ENCODE assay signal across 8 cellular contexts in the genomic region with DNA sequence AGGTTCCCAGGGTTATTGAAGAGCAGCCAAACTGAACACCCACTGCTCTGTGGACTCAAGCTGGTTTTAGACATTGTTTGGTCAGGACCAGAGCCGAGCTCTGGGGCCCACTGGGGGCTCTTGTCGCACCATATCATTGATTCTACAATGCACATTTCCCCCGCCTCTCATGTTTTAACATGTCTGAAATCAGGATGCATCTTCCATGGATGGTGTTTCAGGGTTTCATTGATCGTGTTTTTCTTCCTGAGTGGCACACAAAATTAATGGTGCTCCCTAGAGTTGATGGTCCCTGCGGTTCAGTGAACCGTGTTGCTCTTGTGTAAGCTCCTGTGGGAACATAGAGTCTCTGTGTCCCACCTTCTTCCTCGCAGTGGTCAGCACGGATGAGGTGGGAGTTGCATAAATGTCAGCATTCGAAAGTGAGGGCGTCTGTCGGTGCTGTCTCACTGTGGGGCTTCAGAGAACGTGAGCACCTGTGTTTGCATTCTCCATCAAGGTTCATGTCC. TPM values are rescaled to one million over a fixed set of nuclear protein-coding genes. Genes with fewer than 3 reads are reported as not detected.
A peak's percentile ranks its signal among the peaks of the same experiment; 100 is the strongest.
DNase-seq lines count a peak whose midpoint lies in the region; ATAC-seq and TF ChIP-seq lines count a peak whose summit lies in the region.

No MANE protein-coding gene starts in this region.

- H2BK5ac ChIP-seq in mesendoderm (ENCODE audit: low read length): no peak overlapping the region

- DNase-seq in T-helper 1 cell (no peak), fibroblast of the aortic adventitia (ENCODE audit: low read depth) (no peak), mesendoderm (no peak), HAP-1 (ENCODE audit: low spot score in 2 of 2) (no peak)

- no peak overlapping the region for H3K9ac ChIP-seq in mesendoderm (ENCODE audit: low read length)

- no peak overlapping the region for H4K8ac ChIP-seq in mesendoderm (ENCODE audit: low read depth, low read length)

- no peak overlapping the region for H3K27ac ChIP-seq in mesendoderm (ENCODE audit: low read depth, low read length)

- H2BK15ac ChIP-seq in mesendoderm (replicated peaks; ENCODE audit: low read depth): no peak overlapping the region

- peaks cover 2% of the 10 kb centered on the region for H3K36me3 Mint-ChIP-seq in T-helper 1 cell treated with Interleukin-12 subunit alpha and Interleukin-12 subunit beta and Interleukin-4 antibody, amounts not matched to agents 30 μg/mL and 1 μg/mL, for 36 hours (ENCODE audit: low read depth)
- peaks cover 10% of the 10 kb centered on the region for H3K36me3 Mint-ChIP-seq in stimulated activated memory B cell treated with anti-CD40 and anti-IgM and Interleukin-4, amounts not matched to agents 10 μg/mL and 1 μg/mL and 100 μg/mL, for 72 hours

- in situ Hi-C loops in HAP-1 (cut with MboI; ENCODE audit: low sequenced_read_pairs): no loop called here

- H3K36me3 ChIP-seq in mesendoderm (ENCODE audit: control insufficient read depth, insufficient read depth, low read length) (no peaks in the 10 kb centered on the region), HAP-1 (replicated peaks) (no peaks in the 10 kb centered on the region)

- TF ChIP-seq CTCF in WI38 (IDR thresholded peaks at IDR 0.05; ENCODE audit: low read depth, low read length): no peak
- no peak for TF ChIP-seq CTCF in fibroblast of the aortic adventitia (IDR thresholded peaks at IDR 0.05; ENCODE audit: insufficient read depth, low read length)

- peaks cover 4% of the 10 kb centered on the region for H3K79me2 ChIP-seq in mesendoderm (ENCODE audit: control insufficient read depth, insufficient read depth, low read length)

- no peak overlapping the region for H3K4ac ChIP-seq in mesendoderm (ENCODE audit: low read depth, low read length)

- H3K23ac ChIP-seq in mesendoderm (ENCODE audit: low read length): no peak overlapping the region

- ATAC-seq in stimulated activated memory B cell treated with anti-CD40 and anti-IgM and Interleukin-4, amounts not matched to agents 10 μg/mL and 1 μg/mL and 100 μg/mL, for 72 hours: no peak
- ATAC-seq in esophagus mucosa: no peak

- H4K5ac ChIP-seq in mesendoderm (ENCODE audit: low read length): no peak overlapping the region

- no peak overlapping the region for H2BK120ac ChIP-seq in mesendoderm (ENCODE audit: low read depth, low read length)

- H3K4me1 ChIP-seq in mesendoderm (ENCODE audit: control insufficient read depth, low read depth, low read length) (peaks cover 1% of the 10 kb centered on the region), HAP-1 (peaks cover 13% of the 10 kb centered on the region)

- H3K56ac ChIP-seq in mesendoderm (ENCODE audit: low read length): no peak overlapping the region

- H3K79me1 ChIP-seq in mesendoderm (ENCODE audit: low read length): peaks cover 15% of the 10 kb centered on the region

- H3K4me1 Mint-ChIP-seq in T-helper 1 cell treated with Interleukin-12 subunit alpha and Interleukin-12 subunit beta and Interleukin-4 antibody, amounts not matched to agents 30 μg/mL and 1 μg/mL, for 36 hours (ENCODE audit: low read depth): peaks cover 74% of the 10 kb centered on the region
- peaks cover 80% of the 10 kb centered on the region for H3K4me1 Mint-ChIP-seq in stimulated activated memory B cell treated with anti-CD40 and anti-IgM and Interleukin-4, amounts not matched to agents 10 μg/mL and 1 μg/mL and 100 μg/mL, for 72 hours

- WGBS in mesendoderm (ENCODE audit: extremely low coverage, insufficient coverage, low lambda C conversion rate): no CpG with 5 or more reads among the region's 12 CpGs

- no peaks in the 10 kb centered on the region for H3K9me3 Mint-ChIP-seq in T-helper 1 cell treated with Interleukin-12 subunit alpha and Interleukin-12 subunit beta and Interleukin-4 antibody, amounts not matched to agents 30 μg/mL and 1 μg/mL, for 36 hours
- H3K9me3 Mint-ChIP-seq in stimulated activated memory B cell treated with anti-CD40 and anti-IgM and Interleukin-4, amounts not matched to agents 10 μg/mL and 1 μg/mL and 100 μg/mL, for 72 hours: no peaks in the 10 kb centered on the region

- no peak overlapping the region for H3K4me2 ChIP-seq in mesendoderm (ENCODE audit: low read length)

- H3K4me3 ChIP-seq in WI38 (ENCODE audit: low read depth, low read length) (peak overlapping the region; percentile 13), fibroblast of the aortic adventitia (ENCODE audit: low read depth, low read length) (peak overlapping the region; percentile 5), mesendoderm (ENCODE audit: low read length) (no peak overlapping the region), HAP-1 (no peak overlapping the region)

- no peaks in the 10 kb centered on the region for H3K9me3 ChIP-seq in HAP-1

- peak overlapping the region; percentile 63 for H3K27ac Mint-ChIP-seq in T-helper 1 cell treated with Interleukin-12 subunit alpha and Interleukin-12 subunit beta and Interleukin-4 antibody, amounts not matched to agents 30 μg/mL and 1 μg/mL, for 36 hours
- H3K27ac Mint-ChIP-seq in stimulated activated memory B cell treated with anti-CD40 and anti-IgM and Interleukin-4, amounts not matched to agents 10 μg/mL and 1 μg/mL and 100 μg/mL, for 72 hours: peak overlapping the region; percentile 65

- H3K18ac ChIP-seq in mesendoderm (ENCODE audit: low read length): no peak overlapping the region

- H3K27me3 ChIP-seq in mesendoderm (ENCODE audit: insufficient read depth, low read length, poor library complexity): no peaks in the 10 kb centered on the region
- no peaks in the 10 kb centered on the region for H3K27me3 ChIP-seq in HAP-1 (ENCODE audit: low read depth)

- no peak overlapping the region for H2AK5ac ChIP-seq in mesendoderm (ENCODE audit: low read length)

- H3K27me3 Mint-ChIP-seq in T-helper 1 cell treated with Interleukin-12 subunit alpha and Interleukin-12 subunit beta and Interleukin-4 antibody, amounts not matched to agents 30 μg/mL and 1 μg/mL, for 36 hours (ENCODE audit: low read depth): no peaks in the 10 kb centered on the region
- H3K27me3 Mint-ChIP-seq in stimulated activated memory B cell treated with anti-CD40 and anti-IgM and Interleukin-4, amounts not matched to agents 10 μg/mL and 1 μg/mL and 100 μg/mL, for 72 hours: no peaks in the 10 kb centered on the region

- peak overlapping the region; percentile 30 for H3K4me3 Mint-ChIP-seq in T-helper 1 cell treated with Interleukin-12 subunit alpha and Interleukin-12 subunit beta and Interleukin-4 antibody, amounts not matched to agents 30 μg/mL and 1 μg/mL, for 36 hours
- H3K4me3 Mint-ChIP-seq in stimulated activated memory B cell treated with anti-CD40 and anti-IgM and Interleukin-4, amounts not matched to agents 10 μg/mL and 1 μg/mL and 100 μg/mL, for 72 hours: peak overlapping the region; percentile 17

RNA-seq across cellular contexts. Expression of a gene that starts 38.3 kb away (rescaled TPM):
- total RNA-seq in fibroblast of the aortic adventitia (ENCODE audit: low replicate concordance) (29.5 and 68.1 TPM in 2 replicates), esophagus mucosa (37.6 TPM)
- 36.8 TPM for polyA plus RNA-seq in mesendoderm (2013, experiment 1 of 2)
- polyA plus RNA-seq in mesendoderm (2013, experiment 2 of 2): 37.2 TPM

Comparison
In these comparisons a context has a peak if more than half of its experiments do, and no peak if none do; other contexts are left out.
1. H3K4me3 ChIP-seq: peak in WI38 (single experiment) and fibroblast of the aortic adventitia (single experiment); none in mesendoderm (single experiment) and HAP-1 (single experiment).